In the genomic region with DNA sequence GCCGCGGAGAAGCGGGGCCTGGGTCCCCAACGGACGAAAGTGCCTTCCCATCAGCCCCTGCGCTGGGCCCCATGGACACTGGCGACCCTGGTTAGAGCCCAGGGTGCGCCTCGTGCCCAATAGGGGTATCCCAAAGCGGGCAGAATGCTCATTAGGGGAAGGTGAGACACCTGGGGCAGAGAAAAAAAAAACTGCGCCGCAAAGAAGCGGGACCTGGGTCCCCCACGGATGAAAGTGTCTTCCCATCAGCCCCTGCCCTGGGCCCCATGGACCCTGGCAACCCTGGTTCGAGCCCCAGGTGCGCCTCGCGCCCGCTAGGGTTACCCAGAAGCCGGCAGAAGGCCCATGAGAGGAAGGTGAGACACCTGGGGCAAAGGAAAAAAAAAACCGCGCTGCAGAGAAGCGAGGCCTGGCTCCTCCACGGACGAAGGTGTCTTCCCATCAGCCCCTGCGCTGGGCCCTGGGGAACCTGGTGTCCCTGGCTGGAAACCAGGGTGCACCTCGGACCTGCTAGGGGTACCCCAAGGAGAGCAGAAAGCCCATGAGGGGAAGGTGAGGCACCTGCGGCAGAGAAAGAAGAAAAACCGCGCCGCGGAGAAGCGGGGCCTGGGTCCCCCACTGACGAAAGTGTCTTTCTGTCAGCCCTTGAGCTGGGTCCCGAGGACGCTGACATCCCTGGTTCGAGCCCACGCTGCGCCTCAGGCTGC, we compare ENCODE assay signal across 7 cellular contexts.
DNase-seq lines count a peak whose midpoint lies in the region; ATAC-seq, FAIRE-seq and TF ChIP-seq lines count a peak whose summit lies in the region.
"Not testable (repeated sequence)": the region's sequence is repeated elsewhere in the genome, so short reads cannot be mapped to it uniquely, and the experiment has no call there.

No MANE protein-coding gene starts in this region.

- H3K79me2 ChIP-seq in K562 (ENCODE audit: control insufficient read depth, insufficient read depth, low read length), result not testable (repeated sequence)

- not testable (repeated sequence) for H4K20me1 ChIP-seq in K562 (replicated peaks; ENCODE audit: control insufficient read depth, insufficient read depth, low read length)

- POLR2A ChIA-PET in CD4-positive, alpha-beta memory T cell (lab: Charles Lee; ENCODE audit: partially characterized antibody); K562 (lab: Yijun Ruan, JAX): not testable (repeated sequence)

- not testable (repeated sequence) for TF ChIP-seq EP300 in K562 (IDR thresholded peaks at IDR 0.05; ENCODE audit: low read length)

- not testable (repeated sequence) for H2AFZ ChIP-seq in K562 (ENCODE audit: low read depth, low read length)

- H3K9me1 ChIP-seq in K562 (ENCODE audit: control insufficient read depth, insufficient read depth, low read length), result not testable (repeated sequence)

- BruUV-seq in K562 (replicated peaks; lab: Mats Ljungman, UMichigan), result not testable (repeated sequence)

- not testable (repeated sequence) for H3K27ac ChIP-seq in CD4-positive, alpha-beta memory T cell (ENCODE audit: low read depth, low read length); Peyer's patch; K562 (ENCODE audit: extremely low read depth, low read depth, low read length); spleen

- not testable (repeated sequence) for H3K27me3 Mint-ChIP-seq in CD4-positive, alpha-beta memory T cell; osteocyte (ENCODE audit: unreplicated experiment)

- H3K27me3 ChIP-seq in CD4-positive, alpha-beta memory T cell (ENCODE audit: insufficient read depth, low read length); Peyer's patch; K562 (ENCODE audit: control insufficient read depth in 2 of 2, insufficient read depth in 2 of 2, low read length in 2 of 2); spleen (replicated peaks in 1 of 7): not testable (repeated sequence)

- H3K4me2 ChIP-seq in K562 (ENCODE audit: insufficient read depth, low read length), result peak overlapping the region; percentile 14; the same call in 1 of the 2 replicates

- H3K36me3 ChIP-seq in CD4-positive, alpha-beta memory T cell (ENCODE audit: insufficient read depth, low read length); Peyer's patch; K562 (ENCODE audit: control insufficient read depth, insufficient read depth, low read length); spleen: not testable (repeated sequence)

- peaks cover 0 to 17% (median 3%) of the 10 kb centered on the region in 8 donors for H3K9me3 Mint-ChIP-seq in CD4-positive, alpha-beta memory T cell
- not testable (repeated sequence) for H3K9me3 Mint-ChIP-seq in osteocyte (ENCODE audit: unreplicated experiment)

- H3K9me3 ChIP-seq in CD4-positive, alpha-beta memory T cell (ENCODE audit: control insufficient read depth in 1 of 2, low read length in 2 of 2); K562 (replicated peaks; ENCODE audit: control insufficient read depth, insufficient read depth, low read depth, low read length): not testable (repeated sequence)
- H3K9me3 ChIP-seq in Peyer's patch, result peaks cover 0 to 17% (median 4%) of the 10 kb centered on the region in 4 donors
- H3K9me3 ChIP-seq in spleen, result peaks cover 0 to 46% (median 34%) of the 10 kb centered on the region in 8 donors

- CTCF ChIA-PET in CD4-positive, alpha-beta memory T cell (lab: Charles Lee; ENCODE audit: partially characterized antibody); K562 (lab: Yijun Ruan, JAX; ENCODE audit: low intra/inter-chr PET ratio): not testable (repeated sequence)

- H3K27ac Mint-ChIP-seq in CD4-positive, alpha-beta memory T cell; osteocyte (ENCODE audit: unreplicated experiment): not testable (repeated sequence)

- not testable (repeated sequence) for FAIRE-seq in K562 (lab: Jason Lieb, UNC)

- 65% methylated on average over 19 of the region's 39 CpGs for WGBS in K562 (ENCODE audit: insufficient coverage, low coverage, missing lambda C conversion rate)
- 61 to 70% (median 65%) methylated on average over 22 to 38 of the region's 39 CpGs for WGBS in spleen, 5 donors

- not testable (repeated sequence) for ATAC-seq in K562, left ventricle myocardium superior, left lobe of liver

- H3K36me3 Mint-ChIP-seq in CD4-positive, alpha-beta memory T cell; osteocyte (ENCODE audit: unreplicated experiment): not testable (repeated sequence)

- intact Hi-C loops in CD4-positive, alpha-beta memory T cell (cut with micrococcal nuclease); K562 (cut with micrococcal nuclease); left ventricle myocardium superior (cut with micrococcal nuclease); spleen (cut with DNase I; ENCODE audit: low total_unique reads): not testable (repeated sequence)

- not testable (repeated sequence) for TF ChIP-seq RAD21 in K562 (CRISPR knock-in tag; conservative IDR thresholded peaks at IDR 0.05 in 1 of 2, IDR thresholded peaks at IDR 0.05 in 1 of 2)

- TF ChIP-seq POLR2A in Peyer's patch (IDR thresholded peaks at IDR 0.05); K562 (conservative IDR thresholded peaks at IDR 0.05); spleen (IDR thresholded peaks at IDR 0.05): not testable (repeated sequence)

- not testable (repeated sequence) for H3K4me1 ChIP-seq in CD4-positive, alpha-beta memory T cell (ENCODE audit: insufficient read depth, low read length); Peyer's patch; spleen
- H3K4me1 ChIP-seq in K562 (replicated peaks in 1 of 2; ENCODE audit: control insufficient read depth in 2 of 2, insufficient read depth in 2 of 2, low read length in 2 of 2), result peaks cover 0 to 14% of the 10 kb centered on the region in 2 experiments; a peak in 2 of 5 replicates

- in situ Hi-C loops in K562 (cut with MboI), result not testable (repeated sequence)

- H3K4me3 ChIP-seq in CD4-positive, alpha-beta memory T cell (ENCODE audit: low read length in 2 of 2); Peyer's patch; spleen: not testable (repeated sequence)
- 0 out of 2 replicates have a peak overlapping the region, but pooled peaks have one; percentile 10 for H3K4me3 ChIP-seq in K562

- H3K9ac ChIP-seq in K562 (ENCODE audit: insufficient read depth in 1 of 2, low read depth in 2 of 2, low read length in 2 of 2), result not testable (repeated sequence)

- not testable (repeated sequence) for H3K4me3 Mint-ChIP-seq in CD4-positive, alpha-beta memory T cell; osteocyte (ENCODE audit: unreplicated experiment)

- not testable (repeated sequence) for H3K4me1 Mint-ChIP-seq in CD4-positive, alpha-beta memory T cell; osteocyte (ENCODE audit: unreplicated experiment)

- TF ChIP-seq CTCF in Peyer's patch (IDR thresholded peaks at IDR 0.05); K562 (IDR thresholded peaks at IDR 0.05 in 2 of 3, conservative IDR thresholded peaks at IDR 0.05 in 1 of 3; ENCODE audit: insufficient read depth in 2 of 3, low read depth in 1 of 3, low read length in 3 of 3); osteocyte (IDR thresholded peaks at IDR 0.05); spleen (IDR thresholded peaks at IDR 0.05 in 8 of 11, conservative IDR thresholded peaks at IDR 0.05 in 3 of 11): not testable (repeated sequence)

- DNase-seq in CD4-positive, alpha-beta memory T cell, result peak in 3 of 5 donors; percentile 13 to 37 (median 25)
- DNase-seq in Peyer's patch (peak in 2 of 3 donors; percentile 10 to 44), K562 (ENCODE audit: extremely low read depth in 1 of 4, low spot score in 3 of 4) (peak in 1 of 4 experiments; percentile 2), left ventricle myocardium superior (peak; percentile 13), left lobe of liver (ENCODE audit: low spot score) (peak; percentile 44), osteocyte (ENCODE audit: extremely low spot score, unreplicated experiment) (peak; percentile 85), spleen (peak; percentile 74)
